16 cellular contexts compared by ENCODE assay signal in genomic region chr4:162061214-162061613, GRCh38.
DNase-seq lines count a peak whose midpoint lies in the region; ATAC-seq and TF ChIP-seq lines count a peak whose summit lies in the region.
"Had no signal": no experiment of that assay in that cellular context is flagged by ENCODE, and none has a peak within 500 bp of the region (broad histone marks: within the 10 kb centered on the region; RNA-seq: fewer than 3 reads in every experiment).

No MANE protein-coding gene starts in this region.

- peaks cover 3% of the 10 kb centered on the region for H3K27me3 Mint-ChIP-seq in brain
- H3K27me3 Mint-ChIP-seq: activated CD4-positive, alpha-beta memory T cell treated with anti-CD3 and anti-CD28 coated beads, Interleukin-2, amount 10 ng/mL, durations not matched to agents 7 days and 5 days had no signal

- DNase-seq in Caki2 (ENCODE audit: low read depth): peak; percentile 15
- peak; percentile 7 for DNase-seq in HS-27A (ENCODE audit: low read depth)
- DNase-seq in iPS-NIHi7 (ENCODE audit: extremely low spot score): peak; percentile 20
- DNase-seq in erythroblast (lab: John Stamatoyannopoulos, UW): no peak
- no peak for DNase-seq in activated gamma-delta T cell (lab: John Stamatoyannopoulos, UW)
- no peak for DNase-seq in NCI-H345 (lab: John Stamatoyannopoulos, UW)
- DNase-seq: activated CD4-positive, alpha-beta memory T cell treated with anti-CD3 and anti-CD28 coated beads, Interleukin-2, amount 10 ng/mL, durations not matched to agents 7 days and 5 days; AML-193; DMS79; RPMI8226; stomach; T-helper 9 cell had no signal

- in situ Hi-C loops in Caki2 (cut with HindIII; ENCODE audit: low pct_unique_long_range_greater_than_20kb, low sequenced_read_pairs): no loop called here

- ATAC-seq in GM19397 (IDR thresholded peaks at IDR 0.05; ENCODE audit: unreplicated experiment): no peak
- ATAC-seq: sciatic nerve had no signal

- peak overlapping the region in 3 of 5 experiments; percentile 3 to 34 (median 33) for H3K27ac Mint-ChIP-seq in brain
- H3K27ac Mint-ChIP-seq: activated CD4-positive, alpha-beta memory T cell treated with anti-CD3 and anti-CD28 coated beads, Interleukin-2, amount 10 ng/mL, durations not matched to agents 7 days and 5 days; activated T-helper 2 cell treated with anti-CD3 and anti-CD28 coated beads, Interferon-gamma antibody, Interleukin-2, Interleukin-4, amounts not matched to agents 10 μg/mL and 5 μg/mL and 100 μg/mL, durations not matched to agents 14 hours and 24 hours and 36 hours had no signal

- H3K4me1 Mint-ChIP-seq in brain: peaks cover 13% of the 10 kb centered on the region
- H3K4me1 Mint-ChIP-seq: activated CD4-positive, alpha-beta memory T cell treated with anti-CD3 and anti-CD28 coated beads, Interleukin-2, amount 10 ng/mL, durations not matched to agents 7 days and 5 days had no signal

- no peak for TF ChIP-seq CTCF in brain (conservative IDR thresholded peaks at IDR 0.05)

- peaks cover 3 to 7% (median 6%) of the 10 kb centered on the region in 5 experiments for H3K9me3 Mint-ChIP-seq in brain

- H3K36me3 Mint-ChIP-seq in brain: no peaks in the 10 kb centered on the region

- no peak overlapping the region for H3K4me3 Mint-ChIP-seq in brain
- H3K4me3 Mint-ChIP-seq: activated CD4-positive, alpha-beta memory T cell treated with anti-CD3 and anti-CD28 coated beads, Interleukin-2, amount 10 ng/mL, durations not matched to agents 7 days and 5 days had no signal

- TF ChIP-seq POLR2A in erythroblast (IDR thresholded peaks at IDR 0.05; ENCODE audit: low read length): no peak

Comparison
In these comparisons a context has a peak if more than half of its experiments do, and no peak if none do; other contexts are left out.
1. DNase-seq: peak in Caki2 (single experiment), HS-27A (single experiment) and iPS-NIHi7 (single experiment); none in erythroblast (0 of 2), activated gamma-delta T cell (single experiment) and NCI-H345 (single experiment).